8 cellular contexts compared by ENCODE assay signal in genomic region chr11:69048056-69048717, GRCh38. TPM values are rescaled to one million over a fixed set of nuclear protein-coding genes. Genes with fewer than 3 reads are reported as not detected.
DNase-seq lines count a peak whose midpoint lies in the region; ATAC-seq, FAIRE-seq and TF ChIP-seq lines count a peak whose summit lies in the region.

No MANE protein-coding gene starts in this region.

- no peak overlapping the region for H3K27ac ChIP-seq in iPS-18a (ENCODE audit: low read length)
- peak overlapping the region; percentile 78 to 84 for H3K27ac ChIP-seq in thoracic aorta

- H3K9me3 Mint-ChIP-seq in activated T-cell treated with anti-CD3 and anti-CD28 coated beads, Interleukin-2, amount 50 U/mL, for 4 hours, result no peaks in the 10 kb centered on the region
- no peaks in the 10 kb centered on the region for H3K9me3 Mint-ChIP-seq in activated CD8-positive, alpha-beta T cell treated with anti-CD3 and anti-CD28 coated beads, Interleukin-2, amount 10 ng/mL, durations not matched to agents 7 days and 5 days (ENCODE audit: insufficient read depth)

- peak overlapping the region; percentile 77 for H3K4me3 Mint-ChIP-seq in activated T-cell treated with anti-CD3 and anti-CD28 coated beads, Interleukin-2, amount 50 U/mL, for 4 hours
- peak overlapping the region; percentile 71 for H3K4me3 Mint-ChIP-seq in activated CD8-positive, alpha-beta T cell treated with anti-CD3 and anti-CD28 coated beads, Interleukin-2, amount 10 ng/mL, durations not matched to agents 7 days and 5 days

- no peak for TF ChIP-seq CTCF in thoracic aorta (IDR thresholded peaks at IDR 0.05)
- no peak for TF ChIP-seq CTCF in D721Med (IDR thresholded peaks at IDR 0.05; ENCODE audit: insufficient read depth, missing control alignments)

- H3K4me1 ChIP-seq in iPS-18a (ENCODE audit: control insufficient read depth, low read depth, low read length) (peaks cover 11% of the 10 kb centered on the region), thoracic aorta (ENCODE audit: control insufficient read depth in 1 of 2, low read depth in 2 of 2) (peaks cover 13 to 44% of the 10 kb centered on the region in 2 donors)

- H3K36me3 Mint-ChIP-seq in activated T-cell treated with anti-CD3 and anti-CD28 coated beads, Interleukin-2, amount 50 U/mL, for 4 hours (ENCODE audit: insufficient read depth), result no peaks in the 10 kb centered on the region
- peaks cover 2% of the 10 kb centered on the region for H3K36me3 Mint-ChIP-seq in activated CD8-positive, alpha-beta T cell treated with anti-CD3 and anti-CD28 coated beads, Interleukin-2, amount 10 ng/mL, durations not matched to agents 7 days and 5 days (ENCODE audit: low read depth)

- H3K36me3 ChIP-seq in iPS-18a (ENCODE audit: control insufficient read depth, low read depth, low read length) (no peaks in the 10 kb centered on the region), thoracic aorta (no peaks in the 10 kb centered on the region)

- ATAC-seq in activated T-cell treated with anti-CD3 and anti-CD28 coated beads, Interleukin-2, amount 50 U/mL, for 4 hours, result peak; percentile 3 to 5
- ATAC-seq in activated CD8-positive, alpha-beta T cell treated with anti-CD3 and anti-CD28 coated beads, Interleukin-2, amount 10 ng/mL, durations not matched to agents 7 days and 5 days, result no peak
- no peak for ATAC-seq in thoracic aorta (ENCODE audit: insufficient number of reproducible peaks, low FRiP score, low read depth)

- CTCF ChIA-PET in activated CD8-positive, alpha-beta T cell treated with anti-CD3 and anti-CD28 coated beads, Interleukin-2, amount 10 ng/mL, durations not matched to agents 7 days and 5 days (lab: Charles Lee), result interaction anchor here (1.0 kb wide), 1 partner anchor 622 kb away, joined by 3 read pairs; no protein-coding TSS in a partner anchor

- H3K27me3 Mint-ChIP-seq in activated T-cell treated with anti-CD3 and anti-CD28 coated beads, Interleukin-2, amount 50 U/mL, for 4 hours (ENCODE audit: low read depth), result peaks cover 3% of the 10 kb centered on the region
- peaks cover 14% of the 10 kb centered on the region for H3K27me3 Mint-ChIP-seq in activated CD8-positive, alpha-beta T cell treated with anti-CD3 and anti-CD28 coated beads, Interleukin-2, amount 10 ng/mL, durations not matched to agents 7 days and 5 days (ENCODE audit: low read depth)

- no peaks in the 10 kb centered on the region for H3K27me3 ChIP-seq in iPS-18a (ENCODE audit: control insufficient read depth, insufficient read depth, low read length)
- no peaks in the 10 kb centered on the region for H3K27me3 ChIP-seq in thoracic aorta (replicated peaks; ENCODE audit: insufficient read depth)

- H3K4me1 Mint-ChIP-seq in activated T-cell treated with anti-CD3 and anti-CD28 coated beads, Interleukin-2, amount 50 U/mL, for 4 hours (ENCODE audit: low read depth), result peaks cover 22% of the 10 kb centered on the region
- peaks cover 46% of the 10 kb centered on the region for H3K4me1 Mint-ChIP-seq in activated CD8-positive, alpha-beta T cell treated with anti-CD3 and anti-CD28 coated beads, Interleukin-2, amount 10 ng/mL, durations not matched to agents 7 days and 5 days (ENCODE audit: low read depth)

- no peak for DNase-seq in activated T-cell treated with anti-CD3 and anti-CD28 coated beads, Interleukin-2, amount 50 U/mL, for 4 hours
- no peak for DNase-seq in activated T-cell treated with anti-CD3 and anti-CD28 coated beads, Interleukin-2, amount 50 U/mL, for 1 hour
- no peak for DNase-seq in activated CD8-positive, alpha-beta T cell treated with anti-CD3 and anti-CD28 coated beads, Interleukin-2, amount 10 ng/mL, durations not matched to agents 7 days and 5 days
- DNase-seq in thoracic aorta (ENCODE audit: low spot score) (no peak), AG08396 (ENCODE audit: low spot score) (no peak), NCI-H2171 treated with DMSO at 0.1 percent for 48 hours (lab: John Stamatoyannopoulos, UW) (no peak), D721Med (ENCODE audit: insufficient read length, low spot score) (no peak)

- H3K4me3 ChIP-seq in iPS-18a (ENCODE audit: low read length) (peak overlapping the region; percentile 67), thoracic aorta (peak overlapping the region; percentile 77)

- H3K9me3 ChIP-seq in iPS-18a (ENCODE audit: control insufficient read depth, low read depth, low read length), result no peaks in the 10 kb centered on the region
- H3K9me3 ChIP-seq in thoracic aorta, result no peaks in the 10 kb centered on the region

- POLR2A ChIA-PET in activated CD8-positive, alpha-beta T cell treated with anti-CD3 and anti-CD28 coated beads, Interleukin-2, amount 10 ng/mL, durations not matched to agents 7 days and 5 days (lab: Charles Lee), result interaction anchor here (1.0 kb wide), 1 partner anchor 11 kb away, joined by 4 read pairs; no protein-coding TSS in a partner anchor

- no peak overlapping the region for H3K9ac ChIP-seq in iPS-18a (ENCODE audit: low read length)

- FAIRE-seq in D721Med (lab: Jason Lieb, UNC), result no peak

- H3K27ac Mint-ChIP-seq in activated CD8-positive, alpha-beta T cell treated with anti-CD3 and anti-CD28 coated beads, Interleukin-2, amount 10 ng/mL, durations not matched to agents 7 days and 5 days, result peak overlapping the region; percentile 84

RNA-seq across cellular contexts. Expression of gene TPCN2, which starts 0.5 kb away (rescaled TPM):
- total RNA-seq in activated T-cell treated with anti-CD3 and anti-CD28 coated beads, Interleukin-2, amount 50 U/mL, for 4 hours, result 1 to 10 TPM; 5.8 to 8.4 (median 7.1) TPM
- 10 to 100 TPM; 19.1 to 21.2 TPM for total RNA-seq in activated CD8-positive, alpha-beta T cell treated with anti-CD3 and anti-CD28 coated beads, Interleukin-2, amount 10 ng/mL, durations not matched to agents 7 days and 5 days
- total RNA-seq in thoracic aorta, result 10 to 100 TPM; 34.7 to 38.0 TPM

RNA-seq across cellular contexts. Expression of gene MRGPRF, which starts 35.1 kb away (rescaled TPM):
- under 1 TPM in 2 of 3 donors, not detected in 1; 0.10 to 0.18 TPM for total RNA-seq in activated T-cell treated with anti-CD3 and anti-CD28 coated beads, Interleukin-2, amount 50 U/mL, for 4 hours
- not detected for total RNA-seq in activated CD8-positive, alpha-beta T cell treated with anti-CD3 and anti-CD28 coated beads, Interleukin-2, amount 10 ng/mL, durations not matched to agents 7 days and 5 days
- 100 to 1,000 TPM in 1 of 2 donors, 10 to 100 TPM in 1; 67.5 to 171 TPM for total RNA-seq in thoracic aorta

Comparison
In these comparisons a context has a peak if more than half of its experiments do, and no peak if none do; other contexts are left out.
1. ATAC-seq: peak in activated T-cell treated with anti-CD3 and anti-CD28 coated beads, Interleukin-2, amount 50 U/mL, for 4 hours (2 of 2); none in activated CD8-positive, alpha-beta T cell treated with anti-CD3 and anti-CD28 coated beads, Interleukin-2, amount 10 ng/mL, durations not matched to agents 7 days and 5 days (single experiment) and thoracic aorta (single experiment).
2. RNA of gene MRGPRF, which starts 35.1 kb away (total RNA-seq): 67.5 to 171 TPM in thoracic aorta; 0.10 to 0.18 TPM in activated T-cell treated with anti-CD3 and anti-CD28 coated beads, Interleukin-2, amount 50 U/mL, for 4 hours and not detected in activated CD8-positive, alpha-beta T cell treated with anti-CD3 and anti-CD28 coated beads, Interleukin-2, amount 10 ng/mL, durations not matched to agents 7 days and 5 days; every median in the first group is over 10 times any median in the second.